ENCODE assay signal across 9 cellular contexts in the genomic region with DNA sequence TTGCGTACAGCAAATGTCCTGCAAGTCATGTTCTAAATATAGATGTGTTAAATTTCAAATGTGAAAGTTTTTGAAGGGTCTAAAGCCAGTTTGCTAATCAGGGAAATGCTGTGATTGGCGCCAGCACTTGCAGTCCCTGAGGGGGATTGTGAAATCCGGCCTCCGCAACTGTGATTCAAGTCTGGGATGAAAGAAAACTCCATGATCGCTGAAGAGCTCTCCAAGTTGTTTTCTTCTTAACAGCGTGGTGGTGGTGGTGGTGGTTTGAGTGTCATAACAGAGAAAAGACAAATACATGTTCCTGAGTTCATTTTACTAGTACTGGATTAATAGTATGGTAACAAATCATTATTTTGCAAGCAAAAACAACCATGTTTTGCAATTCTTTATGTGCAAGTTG. TPM values are rescaled to one million over a fixed set of nuclear protein-coding genes. Genes with fewer than 3 reads are reported as not detected.
DNase-seq lines count a peak whose midpoint lies in the region; ATAC-seq and TF ChIP-seq lines count a peak whose summit lies in the region.
"Had no signal": no experiment of that assay in that cellular context is flagged by ENCODE, and none has a peak within 500 bp of the region (broad histone marks: within the 10 kb centered on the region; RNA-seq: fewer than 3 reads in every experiment).

No MANE protein-coding gene starts in this region.

- POLR2A ChIA-PET in OCI-LY7 (lab: Charles Lee) (no interaction called here), HEK293T (lab: Yijun Ruan, JAX) (no interaction called here)
- POLR2A ChIA-PET in activated CD4-positive, alpha-beta memory T cell treated with anti-CD3 and anti-CD28 coated beads for 36 hours (lab: Charles Lee): no interaction called here

- H3K9me3 ChIP-seq in heart right ventricle (no peaks in the 10 kb centered on the region), OCI-LY7 (ENCODE audit: low read length) (no peaks in the 10 kb centered on the region)

- H3K36me3 ChIP-seq in heart right ventricle (no peaks in the 10 kb centered on the region), OCI-LY7 (ENCODE audit: insufficient read depth, low read length) (no peaks in the 10 kb centered on the region)

- H2AFZ ChIP-seq in OCI-LY7 (ENCODE audit: low read length): no peak overlapping the region

- CTCF ChIA-PET in OCI-LY7 (lab: Charles Lee; ENCODE audit: unreplicated experiment) (no interaction called here), HEK293T (lab: Yijun Ruan, JAX) (interaction anchor here (1.0 to 3.5 kb wide), 3 partner anchors 46 to 111 kb away, joined by 3 to 31 read pairs (median 8); no protein-coding TSS in a partner anchor)
- CTCF ChIA-PET in activated CD4-positive, alpha-beta memory T cell treated with anti-CD3 and anti-CD28 coated beads for 36 hours (lab: Charles Lee): no interaction called here

- ATAC-seq in heart right ventricle: peak; percentile 60 to 83 (median 76)
- no peak for ATAC-seq in GM18858 (IDR thresholded peaks at IDR 0.05; ENCODE audit: unreplicated experiment)

- H3K4me3 ChIP-seq in heart right ventricle: peak overlapping the region in 4 of 10 donors; percentile 1 to 8 (median 2)
- no peak overlapping the region for H3K4me3 ChIP-seq in skeletal muscle cell (ENCODE audit: low read depth, low read length)
- H3K4me3 ChIP-seq in OCI-LY7 (ENCODE audit: low read depth, low read length, poor library complexity, severe bottlenecking): no peak overlapping the region

- intact Hi-C loops in heart right ventricle (cut with DNase I): loop anchor here in 9 of 10 donors (1.0 to 10.0 kb wide), 9 partner anchors 49 to 156 kb away; no protein-coding TSS in a partner anchor
- intact Hi-C loops in OCI-LY7 (cut with micrococcal nuclease; ENCODE audit: unreplicated experiment): no loop called here
- intact Hi-C loops in activated CD4-positive, alpha-beta memory T cell treated with anti-CD3 and anti-CD28 coated beads for 36 hours (cut with micrococcal nuclease): no loop called here

- no peak overlapping the region for H3K4me2 ChIP-seq in OCI-LY7 (ENCODE audit: low read length)

- peaks cover 1% of the 10 kb centered on the region for H3K27me3 Mint-ChIP-seq in activated CD4-positive, alpha-beta memory T cell treated with anti-CD3 and anti-CD28 coated beads for 36 hours

- peaks cover 5 to 56% (median 45%) of the 10 kb centered on the region in 9 donors for H3K4me1 ChIP-seq in heart right ventricle
- no peaks in the 10 kb centered on the region for H3K4me1 ChIP-seq in OCI-LY7 (ENCODE audit: insufficient read depth, low read length, poor library complexity, severe bottlenecking)

- no peaks in the 10 kb centered on the region for H3K4me1 Mint-ChIP-seq in activated CD4-positive, alpha-beta memory T cell treated with anti-CD3 and anti-CD28 coated beads for 36 hours (ENCODE audit: low read depth)

- TF ChIP-seq CTCF in heart right ventricle (IDR thresholded peaks at IDR 0.05) (no peak), OCI-LY7 (conservative IDR thresholded peaks at IDR 0.05; ENCODE audit: low read length) (no peak)

- no peak overlapping the region for H3K27ac Mint-ChIP-seq in activated CD4-positive, alpha-beta memory T cell treated with anti-CD3 and anti-CD28 coated beads for 36 hours

- DNase-seq in GM03348 (ENCODE audit: low spot score) (peak; percentile 60), astrocyte of the hippocampus (ENCODE audit: low read depth, low spot score) (peak; percentile 69), heart right ventricle (peak; percentile 58 to 68), skeletal muscle cell (ENCODE audit: low read depth) (peak; percentile 93), OCI-LY7 (ENCODE audit: low spot score) (no peak), HEK293T (ENCODE audit: extremely low spot score) (no peak)
- no peak for DNase-seq in activated CD4-positive, alpha-beta memory T cell treated with anti-CD3 and anti-CD28 coated beads for 36 hours
- DNase-seq: DND-41 had no signal

- no peaks in the 10 kb centered on the region for H3K36me3 Mint-ChIP-seq in activated CD4-positive, alpha-beta memory T cell treated with anti-CD3 and anti-CD28 coated beads for 36 hours

- no peaks in the 10 kb centered on the region for H3K9me3 Mint-ChIP-seq in activated CD4-positive, alpha-beta memory T cell treated with anti-CD3 and anti-CD28 coated beads for 36 hours

- no peaks in the 10 kb centered on the region for H3K9me2 ChIP-seq in OCI-LY7 (ENCODE audit: insufficient read depth, low read length)

- H3K4me3 Mint-ChIP-seq in activated CD4-positive, alpha-beta memory T cell treated with anti-CD3 and anti-CD28 coated beads for 36 hours: no peak overlapping the region

- H3K79me2 ChIP-seq in OCI-LY7 (ENCODE audit: insufficient read depth, low read depth, low read length): no peaks in the 10 kb centered on the region

- peak overlapping the region in 9 of 10 donors; percentile 1 to 72 (median 63) for H3K27ac ChIP-seq in heart right ventricle
- no peak overlapping the region for H3K27ac ChIP-seq in OCI-LY7 (ENCODE audit: low read depth, low read length, poor library complexity, severe bottlenecking)

- 3 to 5% methylated on average over 6 of the region's 6 CpGs for WGBS in heart right ventricle, 2 donors

- no TSS peak for BruUV-seq in OCI-LY7 (replicated peaks; lab: Mats Ljungman, UMichigan)

- no peaks in the 10 kb centered on the region for H3K27me3 ChIP-seq in heart right ventricle

- no peaks in the 10 kb centered on the region for H4K20me1 ChIP-seq in OCI-LY7 (ENCODE audit: insufficient read depth, low read length)

TF ChIP-seq in HEK293T, 16 proteins besides CTCF, POLR2A, EP300 and RAD21:
- no peak for TF ChIP-seq SP1 (IDR thresholded peaks at IDR 0.05)
- no peak for TF ChIP-seq ARNT (IDR thresholded peaks at IDR 0.05)
- TF ChIP-seq TARDBP (IDR thresholded peaks at IDR 0.05): no peak
- TF ChIP-seq L3MBTL2 (conservative IDR thresholded peaks at IDR 0.05): no peak
- no peak for TF ChIP-seq CTBP1 (IDR thresholded peaks at IDR 0.05; ENCODE audit: borderline replicate concordance)
- TF ChIP-seq NFRKB (IDR thresholded peaks at IDR 0.05): no peak

RNA-seq across cellular contexts. Expression of gene MITF, which starts 51.8 kb away (rescaled TPM):
- 100 to 1,000 TPM in 1 of 10 donors, 10 to 100 TPM in 9; 53.7 to 101 (median 87.0) TPM for total RNA-seq in heart right ventricle
- polyA plus RNA-seq in heart right ventricle: 10 to 100 TPM; 15.1 to 24.3 TPM
- total RNA-seq in OCI-LY7 (2014; rRNA removed; shearing (Covaris generic)): not detected in 2 replicates
- not detected in 2 replicates for total RNA-seq in OCI-LY7 (2022)
- not detected for total RNA-seq in activated CD4-positive, alpha-beta memory T cell treated with anti-CD3 and anti-CD28 coated beads for 36 hours

Comparison
In these comparisons a context has a peak if more than half of its experiments do, and no peak if none do; other contexts are left out.
1. DNase-seq: peak in GM03348 (single experiment), astrocyte of the hippocampus (single experiment), heart right ventricle (2 of 2) and skeletal muscle cell (single experiment); none in OCI-LY7 (single experiment), activated CD4-positive, alpha-beta memory T cell treated with anti-CD3 and anti-CD28 coated beads for 36 hours (single experiment) and HEK293T (single experiment).
2. RNA of gene MITF, which starts 51.8 kb away (total RNA-seq): 53.7 to 101 TPM in heart right ventricle; not detected in activated CD4-positive, alpha-beta memory T cell treated with anti-CD3 and anti-CD28 coated beads for 36 hours and not detected in OCI-LY7; every median in the first group is over 10 times any median in the second.
3. intact Hi-C loops: an anchor here in heart right ventricle (1.0 to 10.0 kb wide); none called in OCI-LY7 and activated CD4-positive, alpha-beta memory T cell treated with anti-CD3 and anti-CD28 coated beads for 36 hours.